In genomic region chr6:154510144-154510905, GRCh38 we compare ENCODE assay signal across 1 cellular context.
TF ChIP-seq lines count a peak whose summit lies in the region.

TSS of gene CNKSR3 (minus strand) at chr6:154510685. CDS start at chr6:154510114, 571 bp downstream.

TF ChIP-seq in HepG2, 621 proteins besides CTCF, POLR2A, EP300 and RAD21 (continued from another document and continues in another):
- TF ChIP-seq PCBP2 (optimal IDR thresholded peaks at IDR 0.05; ENCODE audit: low read depth, low read length, poor library complexity, severe bottlenecking) (no peak), REXO4 (CRISPR knock-in tag; IDR thresholded peaks at IDR 0.05; ENCODE audit: borderline replicate concordance) (no peak), ZBTB20 (CRISPR knock-in tag; IDR thresholded peaks at IDR 0.05; ENCODE audit: borderline replicate concordance, low read depth) (peak; percentile 54), PHF5A (CRISPR knock-in tag; IDR thresholded peaks at IDR 0.05; ENCODE audit: low read depth, unreplicated experiment) (peak; percentile 41), HNRNPK (IDR thresholded peaks at IDR 0.05; ENCODE audit: low read depth, low read length, poor library complexity, severe bottlenecking) (peak; percentile 53), HNRNPUL1 (IDR thresholded peaks at IDR 0.05; ENCODE audit: low read depth, low read length) (peak; percentile 77; the same call in 1 of the 2 replicates), HINFP (CRISPR knock-in tag; IDR thresholded peaks at IDR 0.05; ENCODE audit: low read depth) (no peak), ZNF550 (CRISPR knock-in tag; IDR thresholded peaks at IDR 0.05; ENCODE audit: borderline replicate concordance) (no peak), SMAD3 (CRISPR knock-in tag; IDR thresholded peaks at IDR 0.05) (peak; percentile 72; the same call in 1 of the 2 replicates), SOX13 (IDR thresholded peaks at IDR 0.05) (0 out of 2 replicates have a peak, but pooled peaks have one; percentile 18), SOX13 (CRISPR knock-in tag; conservative IDR thresholded peaks at IDR 0.05 in 1 of 2, IDR thresholded peaks at IDR 0.05 in 1 of 2) (peak in 1 of 2 experiments; percentile 80; a peak in 2 of 4 replicates), ZFP91 (CRISPR knock-in tag; IDR thresholded peaks at IDR 0.05; ENCODE audit: borderline replicate concordance) (peak; percentile 76), GABPA (IDR thresholded peaks at IDR 0.05; ENCODE audit: low read depth, low read length) (no peak), GABPA (CRISPR knock-in tag; IDR thresholded peaks at IDR 0.05; ENCODE audit: low read depth) (no peak), TARDBP (CRISPR knock-in tag; IDR thresholded peaks at IDR 0.05) (no peak; the same call in 1 of the 2 replicates), ZNF180 (CRISPR knock-in tag; IDR thresholded peaks at IDR 0.05; ENCODE audit: borderline replicate concordance, low read depth) (no peak), SMAD1 (CRISPR knock-in tag; IDR thresholded peaks at IDR 0.05; ENCODE audit: borderline replicate concordance, low read depth) (no peak), HOXA3 (CRISPR knock-in tag; IDR thresholded peaks at IDR 0.05) (peak; percentile 81; the same call in 1 of the 2 replicates), CENPX (CRISPR knock-in tag; IDR thresholded peaks at IDR 0.05) (no peak), SSRP1 (CRISPR knock-in tag; IDR thresholded peaks at IDR 0.05) (no peak), ZBTB7A (CRISPR knock-in tag; IDR thresholded peaks at IDR 0.05) (peak; percentile 53), MLXIP (CRISPR knock-in tag; IDR thresholded peaks at IDR 0.05; ENCODE audit: borderline replicate concordance) (peak; percentile 65; the same call in 1 of the 2 replicates), ZNF556 (CRISPR knock-in tag; IDR thresholded peaks at IDR 0.05; ENCODE audit: borderline replicate concordance) (peak; percentile 50), ZNF720 (CRISPR knock-in tag; IDR thresholded peaks at IDR 0.05) (no peak), ZNF343 (CRISPR knock-in tag; IDR thresholded peaks at IDR 0.05) (peak; percentile 47; the same call in 1 of the 2 replicates), YY1 (IDR thresholded peaks at IDR 0.05; ENCODE audit: insufficient read depth, insufficient replicate concordance, low read depth, low read length) (peak; percentile 37), RORA (CRISPR knock-in tag; IDR thresholded peaks at IDR 0.05) (no peak), JARID2 (CRISPR knock-in tag; IDR thresholded peaks at IDR 0.05; ENCODE audit: insufficient replicate concordance) (no peak), ZNF318 (CRISPR knock-in tag; IDR thresholded peaks at IDR 0.05) (no peak; the same call in 1 of the 2 replicates)
- TF ChIP-seq, protein P1, sequence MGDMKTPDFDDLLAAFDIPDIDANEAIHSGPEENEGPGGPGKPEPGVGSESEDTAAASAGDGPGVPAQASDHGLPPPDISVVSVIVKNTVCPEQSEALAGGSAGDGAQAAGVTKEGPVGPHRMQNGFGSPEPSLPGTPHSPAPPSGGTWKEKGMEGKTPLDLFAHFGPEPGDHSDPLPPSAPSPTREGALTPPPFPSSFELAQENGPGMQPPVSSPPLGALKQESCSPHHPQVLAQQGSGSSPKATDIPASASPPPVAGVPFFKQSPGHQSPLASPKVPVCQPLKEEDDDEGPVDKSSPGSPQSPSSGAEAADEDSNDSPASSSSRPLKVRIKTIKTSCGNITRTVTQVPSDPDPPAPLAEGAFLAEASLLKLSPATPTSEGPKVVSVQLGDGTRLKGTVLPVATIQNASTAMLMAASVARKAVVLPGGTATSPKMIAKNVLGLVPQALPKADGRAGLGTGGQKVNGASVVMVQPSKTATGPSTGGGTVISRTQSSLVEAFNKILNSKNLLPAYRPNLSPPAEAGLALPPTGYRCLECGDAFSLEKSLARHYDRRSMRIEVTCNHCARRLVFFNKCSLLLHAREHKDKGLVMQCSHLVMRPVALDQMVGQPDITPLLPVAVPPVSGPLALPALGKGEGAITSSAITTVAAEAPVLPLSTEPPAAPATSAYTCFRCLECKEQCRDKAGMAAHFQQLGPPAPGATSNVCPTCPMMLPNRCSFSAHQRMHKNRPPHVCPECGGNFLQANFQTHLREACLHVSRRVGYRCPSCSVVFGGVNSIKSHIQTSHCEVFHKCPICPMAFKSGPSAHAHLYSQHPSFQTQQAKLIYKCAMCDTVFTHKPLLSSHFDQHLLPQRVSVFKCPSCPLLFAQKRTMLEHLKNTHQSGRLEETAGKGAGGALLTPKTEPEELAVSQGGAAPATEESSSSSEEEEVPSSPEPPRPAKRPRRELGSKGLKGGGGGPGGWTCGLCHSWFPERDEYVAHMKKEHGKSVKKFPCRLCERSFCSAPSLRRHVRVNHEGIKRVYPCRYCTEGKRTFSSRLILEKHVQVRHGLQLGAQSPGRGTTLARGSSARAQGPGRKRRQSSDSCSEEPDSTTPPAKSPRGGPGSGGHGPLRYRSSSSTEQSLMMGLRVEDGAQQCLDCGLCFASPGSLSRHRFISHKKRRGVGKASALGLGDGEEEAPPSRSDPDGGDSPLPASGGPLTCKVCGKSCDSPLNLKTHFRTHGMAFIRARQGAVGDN (CRISPR knock-in tag; IDR thresholded peaks at IDR 0.05), result peak; percentile 86
- TF ChIP-seq, protein P2, sequence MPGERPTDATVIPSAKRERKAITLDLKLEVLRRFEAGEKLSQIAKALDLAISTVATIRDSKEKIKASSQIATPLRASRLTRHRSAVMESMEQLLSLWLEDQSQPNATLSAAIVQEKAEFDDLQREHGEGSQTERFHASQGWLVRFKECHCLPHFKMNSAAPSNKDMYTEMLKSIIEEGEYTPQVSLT (CRISPR knock-in tag; IDR thresholded peaks at IDR 0.05; ENCODE audit: borderline replicate concordance, low read depth), result no peak
- TF ChIP-seq, protein P3, sequence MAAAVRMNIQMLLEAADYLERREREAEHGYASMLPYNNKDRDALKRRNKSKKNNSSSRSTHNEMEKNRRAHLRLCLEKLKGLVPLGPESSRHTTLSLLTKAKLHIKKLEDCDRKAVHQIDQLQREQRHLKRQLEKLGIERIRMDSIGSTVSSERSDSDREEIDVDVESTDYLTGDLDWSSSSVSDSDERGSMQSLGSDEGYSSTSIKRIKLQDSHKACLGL (CRISPR knock-in tag; IDR thresholded peaks at IDR 0.05), result no peak; the same call in 1 of the 2 replicates
- TF ChIP-seq, protein P4, sequence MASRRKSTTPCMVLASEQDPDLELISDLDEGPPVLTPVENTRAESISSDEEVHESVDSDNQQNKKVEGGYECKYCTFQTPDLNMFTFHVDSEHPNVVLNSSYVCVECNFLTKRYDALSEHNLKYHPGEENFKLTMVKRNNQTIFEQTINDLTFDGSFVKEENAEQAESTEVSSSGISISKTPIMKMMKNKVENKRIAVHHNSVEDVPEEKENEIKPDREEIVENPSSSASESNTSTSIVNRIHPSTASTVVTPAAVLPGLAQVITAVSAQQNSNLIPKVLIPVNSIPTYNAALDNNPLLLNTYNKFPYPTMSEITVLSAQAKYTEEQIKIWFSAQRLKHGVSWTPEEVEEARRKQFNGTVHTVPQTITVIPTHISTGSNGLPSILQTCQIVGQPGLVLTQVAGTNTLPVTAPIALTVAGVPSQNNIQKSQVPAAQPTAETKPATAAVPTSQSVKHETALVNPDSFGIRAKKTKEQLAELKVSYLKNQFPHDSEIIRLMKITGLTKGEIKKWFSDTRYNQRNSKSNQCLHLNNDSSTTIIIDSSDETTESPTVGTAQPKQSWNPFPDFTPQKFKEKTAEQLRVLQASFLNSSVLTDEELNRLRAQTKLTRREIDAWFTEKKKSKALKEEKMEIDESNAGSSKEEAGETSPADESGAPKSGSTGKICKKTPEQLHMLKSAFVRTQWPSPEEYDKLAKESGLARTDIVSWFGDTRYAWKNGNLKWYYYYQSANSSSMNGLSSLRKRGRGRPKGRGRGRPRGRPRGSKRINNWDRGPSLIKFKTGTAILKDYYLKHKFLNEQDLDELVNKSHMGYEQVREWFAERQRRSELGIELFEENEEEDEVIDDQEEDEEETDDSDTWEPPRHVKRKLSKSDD (CRISPR knock-in tag; IDR thresholded peaks at IDR 0.05; ENCODE audit: low read depth), result no peak
